ENCODE assay signal across 20 cellular contexts in the genomic region with DNA sequence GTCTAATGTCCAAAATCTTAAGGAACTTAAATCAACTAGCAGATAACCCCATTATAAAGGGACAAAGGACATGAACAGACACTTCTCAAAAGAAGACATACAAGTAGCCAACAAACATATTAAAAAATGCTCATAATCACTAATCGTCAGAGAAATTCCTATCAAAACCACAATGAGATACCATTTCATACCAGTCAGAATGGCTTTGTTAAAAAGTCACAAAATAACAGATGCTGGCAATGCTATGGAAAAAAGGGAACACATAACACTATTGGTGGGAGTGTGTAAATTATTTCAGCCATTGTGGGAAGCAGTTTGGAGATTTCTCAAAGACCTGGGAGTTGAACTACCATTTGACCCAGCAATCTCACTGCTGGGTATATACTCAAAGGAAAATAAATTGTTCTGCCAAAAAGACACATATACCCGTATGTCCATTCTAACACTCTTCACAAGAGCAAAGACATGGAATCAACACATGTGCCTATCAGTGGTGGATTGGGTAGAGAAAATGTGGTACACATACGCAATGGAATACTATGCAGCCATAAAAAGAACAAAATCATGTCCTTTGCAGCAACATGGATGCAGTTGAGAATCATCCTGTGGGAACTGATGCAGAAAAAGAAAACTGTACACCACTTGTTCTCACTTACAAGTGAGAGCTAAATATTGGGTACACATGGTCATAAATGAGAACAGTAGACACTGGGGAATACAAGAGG.
DNase-seq lines count a peak whose midpoint lies in the region; ATAC-seq and TF ChIP-seq lines count a peak whose summit lies in the region.
"Had no signal": no experiment of that assay in that cellular context is flagged by ENCODE, and none has a peak within 500 bp of the region (broad histone marks: within the 10 kb centered on the region; RNA-seq: fewer than 3 reads in every experiment).

No MANE protein-coding gene starts in this region.

- 87% methylated on average over 3 of the region's 3 CpGs for WGBS in right lobe of liver (ENCODE audit: insufficient coverage, low coverage, low lambda C conversion rate, missing lambda C conversion rate)
- 76% methylated on average over 3 of the region's 3 CpGs for WGBS in prostate gland

- H3K4me3 ChIP-seq in brain microvascular endothelial cell (ENCODE audit: low read depth, low read length) (no peak overlapping the region), right lobe of liver (no peak overlapping the region), SJCRH30 (no peak overlapping the region), prostate gland (no peak overlapping the region)
- H3K4me3 ChIP-seq: GM12878 had no signal

- no peak for TF ChIP-seq POLR2A in right lobe of liver (IDR thresholded peaks at IDR 0.05)
- no peak for TF ChIP-seq POLR2A in prostate gland (IDR thresholded peaks at IDR 0.05)

- H3K27ac ChIP-seq in brain microvascular endothelial cell (peak overlapping the region; percentile 15), right lobe of liver (peak overlapping the region in 2 of 3 donors; percentile 19 to 46), SJCRH30 (no peak overlapping the region), prostate gland (no peak overlapping the region)

- no peaks in the 10 kb centered on the region for H3K27me3 ChIP-seq in brain microvascular endothelial cell (replicated peaks)
- H3K27me3 ChIP-seq in right lobe of liver = no peaks in the 10 kb centered on the region
- H3K27me3 ChIP-seq in SJCRH30 = no peaks in the 10 kb centered on the region
- H3K27me3 ChIP-seq in prostate gland (replicated peaks; ENCODE audit: insufficient read depth) = no peaks in the 10 kb centered on the region

- DNase-seq in GM04503 (ENCODE audit: low read depth) (peak; percentile 23), M059J (ENCODE audit: low read depth) (peak; percentile 46), brain microvascular endothelial cell (no peak), right lobe of liver (no peak), SJCRH30 (no peak), prostate gland (ENCODE audit: low spot score) (no peak)
- DNase-seq in stimulated activated CD8-positive, alpha-beta memory T cell treated with anti-CD3 and anti-CD28 coated beads, Interleukin-4, amount 100 ng/mL, for 48 hours = no peak
- DNase-seq: DMS 273 treated with DMSO at 0.1 percent for 48 hours, DND-41, GF-D8, H7, KBM-7, MV-4-11, NCI-H1694 treated with DMSO at 0.1 percent for 48 hours, NCI-H510A, NCI-H748 treated with DMSO at 0.1 percent for 48 hours, OCI-M1, SHP77 had no signal

- intact Hi-C loops in right lobe of liver (cut with DNase I) (no loop called here), prostate gland (cut with DNase I) (no loop called here)

- TF ChIP-seq CTCF in brain microvascular endothelial cell (IDR thresholded peaks at IDR 0.05; ENCODE audit: low read depth, low read length, missing control alignments) (no peak), right lobe of liver (IDR thresholded peaks at IDR 0.05) (no peak), prostate gland (IDR thresholded peaks at IDR 0.05) (no peak)

- H3K4me1 ChIP-seq in right lobe of liver (peaks cover 0 to 9% (median 1%) of the 10 kb centered on the region in 4 donors), SJCRH30 (no peaks in the 10 kb centered on the region), prostate gland (replicated peaks) (no peaks in the 10 kb centered on the region)

- H3K9me3 ChIP-seq in right lobe of liver (no peaks in the 10 kb centered on the region), SJCRH30 (replicated peaks) (peaks cover 2% of the 10 kb centered on the region; the same call in 1 of the 2 replicates), prostate gland (no peaks in the 10 kb centered on the region)

- in situ Hi-C loops in brain microvascular endothelial cell (cut with HindIII; ENCODE audit: low pct_ligation_motif_present, low sequenced_read_pairs) = no loop called here

- ATAC-seq in right lobe of liver (no peak), GM21723 (IDR thresholded peaks at IDR 0.05; ENCODE audit: unreplicated experiment) (no peak)
- ATAC-seq: GM12878 had no signal

- H3K36me3 ChIP-seq in brain microvascular endothelial cell (replicated peaks) = no peaks in the 10 kb centered on the region
- H3K36me3 ChIP-seq in right lobe of liver = no peaks in the 10 kb centered on the region
- peaks cover 12% of the 10 kb centered on the region for H3K36me3 ChIP-seq in SJCRH30
- no peaks in the 10 kb centered on the region for H3K36me3 ChIP-seq in prostate gland

Comparison
In these comparisons a context has a peak if more than half of its experiments do, and no peak if none do; other contexts are left out.
1. DNase-seq: peak in GM04503 (single experiment) and M059J (single experiment); none in brain microvascular endothelial cell (single experiment), right lobe of liver (0 of 3), SJCRH30 (0 of 2), stimulated activated CD8-positive, alpha-beta memory T cell treated with anti-CD3 and anti-CD28 coated beads, Interleukin-4, amount 100 ng/mL, for 48 hours (single experiment) and prostate gland (single experiment).
2. H3K27ac ChIP-seq: peak in brain microvascular endothelial cell (single experiment) and right lobe of liver (2 of 3); none in SJCRH30 (single experiment) and prostate gland (0 of 2).